In the genomic region with DNA sequence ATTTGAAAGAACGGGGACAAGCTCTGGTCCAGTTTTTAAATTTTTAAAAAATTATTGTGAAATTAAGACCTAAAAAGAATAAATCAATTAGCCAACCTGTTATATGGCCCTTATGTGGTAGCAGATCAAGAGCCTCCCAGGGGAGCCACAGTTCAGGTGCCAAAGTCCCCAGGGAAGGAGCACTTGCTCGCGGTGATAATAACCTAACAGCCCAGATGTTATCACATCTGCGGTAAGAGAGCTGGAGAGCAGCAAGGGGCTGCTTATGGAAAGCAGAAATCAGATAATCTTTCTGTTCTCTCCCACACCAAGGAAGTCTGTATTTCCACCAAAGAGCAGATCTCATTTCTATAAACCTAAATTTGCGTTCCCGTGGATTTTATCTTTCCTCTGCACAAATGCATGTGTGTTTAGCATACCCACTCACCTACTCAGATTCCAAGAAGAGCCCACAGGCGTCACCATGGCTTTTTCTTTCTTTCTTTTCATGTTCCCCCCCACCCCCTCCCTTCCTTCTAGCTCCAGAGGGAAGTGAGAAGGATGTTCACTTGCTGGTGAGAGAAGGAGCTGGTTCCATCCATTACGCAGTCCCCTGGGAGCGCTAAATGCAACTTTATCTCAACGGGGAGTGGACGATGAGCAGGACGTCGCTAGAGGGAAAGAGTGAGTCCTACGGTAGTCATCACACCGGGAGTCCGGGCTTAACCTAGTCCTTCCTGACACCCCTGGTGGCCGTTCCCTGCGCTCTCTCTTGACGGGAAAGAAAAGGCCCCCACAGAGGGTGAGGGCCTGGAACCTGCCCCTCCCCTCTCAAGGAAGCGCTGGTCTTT, we compare ENCODE assay signal across 2 cellular contexts.
TF ChIP-seq lines count a peak whose summit lies in the region.

No MANE protein-coding gene starts in this region.

TF ChIP-seq in A549, 52 proteins besides CTCF, POLR2A, EP300 and RAD21:
- TF ChIP-seq JUN (IDR thresholded peaks at IDR 0.05) (no peak), EHMT2 (IDR thresholded peaks at IDR 0.05; ENCODE audit: low read depth) (no peak), BHLHE40 (IDR thresholded peaks at IDR 0.05; ENCODE audit: low read depth, low read length) (no peak)
- TF ChIP-seq, protein P1, sequence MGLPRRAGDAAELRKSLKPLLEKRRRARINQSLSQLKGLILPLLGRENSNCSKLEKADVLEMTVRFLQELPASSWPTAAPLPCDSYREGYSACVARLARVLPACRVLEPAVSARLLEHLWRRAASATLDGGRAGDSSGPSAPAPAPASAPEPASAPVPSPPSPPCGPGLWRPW (IDR thresholded peaks at IDR 0.05): no peak

TF ChIP-seq in endothelial cell of umbilical vein, 7 proteins besides CTCF, POLR2A, EP300 and RAD21:
- TF ChIP-seq POLR2AphosphoS5 (IDR thresholded peaks at IDR 0.05; ENCODE audit: insufficient read depth, low read depth, low read length): no peak
- TF ChIP-seq EZH2 (IDR thresholded peaks at IDR 0.05; ENCODE audit: borderline replicate concordance, low read depth, low read length, severe bottlenecking): peak; percentile 11
